1 cellular context compared by ENCODE assay signal in genomic region chr1:221723018-221723917, GRCh38.
TF ChIP-seq lines count a peak whose summit lies in the region.

No MANE protein-coding gene starts in this region.

TF ChIP-seq in K562, 482 proteins besides CTCF, POLR2A, EP300 and RAD21 (continued from another document and continues in another):
- TF ChIP-seq, protein P1, sequence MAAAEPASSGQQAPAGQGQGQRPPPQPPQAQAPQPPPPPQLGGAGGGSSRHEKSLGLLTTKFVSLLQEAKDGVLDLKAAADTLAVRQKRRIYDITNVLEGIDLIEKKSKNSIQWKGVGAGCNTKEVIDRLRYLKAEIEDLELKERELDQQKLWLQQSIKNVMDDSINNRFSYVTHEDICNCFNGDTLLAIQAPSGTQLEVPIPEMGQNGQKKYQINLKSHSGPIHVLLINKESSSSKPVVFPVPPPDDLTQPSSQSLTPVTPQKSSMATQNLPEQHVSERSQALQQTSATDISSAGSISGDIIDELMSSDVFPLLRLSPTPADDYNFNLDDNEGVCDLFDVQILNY (CRISPR knock-in tag; IDR thresholded peaks at IDR 0.05) = no peak
- TF ChIP-seq JUNB (CRISPR knock-in tag; conservative IDR thresholded peaks at IDR 0.05) (no peak), ATF2 (CRISPR knock-in tag; IDR thresholded peaks at IDR 0.05) (no peak), ASH1L (IDR thresholded peaks at IDR 0.05; ENCODE audit: borderline replicate concordance, low read depth, partially characterized antibody) (no peak), HIVEP1 (CRISPR knock-in tag; IDR thresholded peaks at IDR 0.05) (no peak), CEBPG (CRISPR knock-in tag; IDR thresholded peaks at IDR 0.05) (peak; percentile 95), CEBPG (tag; conservative IDR thresholded peaks at IDR 0.05 in 1 of 2, IDR thresholded peaks at IDR 0.05 in 1 of 2) (peak; percentile 85 to 90), ZNF589 (CRISPR knock-in tag; IDR thresholded peaks at IDR 0.05; ENCODE audit: low read depth) (peak; percentile 98), HMGXB4 (CRISPR knock-in tag; IDR thresholded peaks at IDR 0.05) (no peak), NFIX (CRISPR knock-in tag; IDR thresholded peaks at IDR 0.05; ENCODE audit: low read depth) (no peak), ETS1 (conservative IDR thresholded peaks at IDR 0.05; ENCODE audit: control insufficient read depth, low read depth, low read length) (no peak), PTTG1 (tag; IDR thresholded peaks at IDR 0.05; ENCODE audit: low read depth) (0 out of 2 replicates have a peak, but pooled peaks have one; percentile 27), GABPA (tag; conservative IDR thresholded peaks at IDR 0.05; ENCODE audit: low read depth) (no peak; the same call in 1 of the 2 replicates), THRB (CRISPR knock-in tag; conservative IDR thresholded peaks at IDR 0.05) (no peak), HSF4 (CRISPR knock-in tag; IDR thresholded peaks at IDR 0.05; ENCODE audit: borderline replicate concordance) (0 out of 2 replicates have a peak, but pooled peaks have one; percentile 59), SREBF1 (IDR thresholded peaks at IDR 0.05; ENCODE audit: borderline replicate concordance, low read depth, low read length) (no peak), ZNF3 (CRISPR knock-in tag; IDR thresholded peaks at IDR 0.05) (no peak), CREB1 (IDR thresholded peaks at IDR 0.05) (no peak), CREB1 (CRISPR knock-in tag; IDR thresholded peaks at IDR 0.05) (no peak), PHTF2 (CRISPR knock-in tag; IDR thresholded peaks at IDR 0.05) (no peak), BHLHE40 (IDR thresholded peaks at IDR 0.05; ENCODE audit: low read length) (peak; percentile 21; the same call in 1 of the 2 replicates), PHF21A (IDR thresholded peaks at IDR 0.05; ENCODE audit: borderline replicate concordance, low read depth) (no peak), ZFP30 (CRISPR knock-in tag; IDR thresholded peaks at IDR 0.05; ENCODE audit: borderline replicate concordance) (no peak), CBFA2T3 (IDR thresholded peaks at IDR 0.05) (peak; percentile 65), ZNF644 (tag; IDR thresholded peaks at IDR 0.05; ENCODE audit: low read depth) (peak; percentile 86), ZNF778 (CRISPR knock-in tag; IDR thresholded peaks at IDR 0.05) (no peak), POLR2G (IDR thresholded peaks at IDR 0.05; ENCODE audit: low read depth, low read length) (no peak), TCF7L2 (IDR thresholded peaks at IDR 0.05; ENCODE audit: low read depth, low read length) (no peak), CSDE1 (IDR thresholded peaks at IDR 0.05) (no peak), ESRRA (IDR thresholded peaks at IDR 0.05; ENCODE audit: borderline replicate concordance, low read depth) (no peak), SMAD3 (CRISPR knock-in tag; conservative IDR thresholded peaks at IDR 0.05) (no peak)
- TF ChIP-seq, protein P2, sequence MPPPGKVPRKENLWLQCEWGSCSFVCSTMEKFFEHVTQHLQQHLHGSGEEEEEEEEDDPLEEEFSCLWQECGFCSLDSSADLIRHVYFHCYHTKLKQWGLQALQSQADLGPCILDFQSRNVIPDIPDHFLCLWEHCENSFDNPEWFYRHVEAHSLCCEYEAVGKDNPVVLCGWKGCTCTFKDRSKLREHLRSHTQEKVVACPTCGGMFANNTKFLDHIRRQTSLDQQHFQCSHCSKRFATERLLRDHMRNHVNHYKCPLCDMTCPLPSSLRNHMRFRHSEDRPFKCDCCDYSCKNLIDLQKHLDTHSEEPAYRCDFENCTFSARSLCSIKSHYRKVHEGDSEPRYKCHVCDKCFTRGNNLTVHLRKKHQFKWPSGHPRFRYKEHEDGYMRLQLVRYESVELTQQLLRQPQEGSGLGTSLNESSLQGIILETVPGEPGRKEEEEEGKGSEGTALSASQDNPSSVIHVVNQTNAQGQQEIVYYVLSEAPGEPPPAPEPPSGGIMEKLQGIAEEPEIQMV (tag; conservative IDR thresholded peaks at IDR 0.05; ENCODE audit: low read depth) = peak; percentile 43; the same call in 1 of the 2 replicates
- TF ChIP-seq, protein P3, sequence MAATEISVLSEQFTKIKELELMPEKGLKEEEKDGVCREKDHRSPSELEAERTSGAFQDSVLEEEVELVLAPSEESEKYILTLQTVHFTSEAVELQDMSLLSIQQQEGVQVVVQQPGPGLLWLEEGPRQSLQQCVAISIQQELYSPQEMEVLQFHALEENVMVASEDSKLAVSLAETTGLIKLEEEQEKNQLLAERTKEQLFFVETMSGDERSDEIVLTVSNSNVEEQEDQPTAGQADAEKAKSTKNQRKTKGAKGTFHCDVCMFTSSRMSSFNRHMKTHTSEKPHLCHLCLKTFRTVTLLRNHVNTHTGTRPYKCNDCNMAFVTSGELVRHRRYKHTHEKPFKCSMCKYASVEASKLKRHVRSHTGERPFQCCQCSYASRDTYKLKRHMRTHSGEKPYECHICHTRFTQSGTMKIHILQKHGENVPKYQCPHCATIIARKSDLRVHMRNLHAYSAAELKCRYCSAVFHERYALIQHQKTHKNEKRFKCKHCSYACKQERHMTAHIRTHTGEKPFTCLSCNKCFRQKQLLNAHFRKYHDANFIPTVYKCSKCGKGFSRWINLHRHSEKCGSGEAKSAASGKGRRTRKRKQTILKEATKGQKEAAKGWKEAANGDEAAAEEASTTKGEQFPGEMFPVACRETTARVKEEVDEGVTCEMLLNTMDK (IDR thresholded peaks at IDR 0.05; ENCODE audit: borderline replicate concordance, insufficient read depth, low read depth, low read length, poor library complexity, severe bottlenecking) = no peak
- TF ChIP-seq, protein P4, sequence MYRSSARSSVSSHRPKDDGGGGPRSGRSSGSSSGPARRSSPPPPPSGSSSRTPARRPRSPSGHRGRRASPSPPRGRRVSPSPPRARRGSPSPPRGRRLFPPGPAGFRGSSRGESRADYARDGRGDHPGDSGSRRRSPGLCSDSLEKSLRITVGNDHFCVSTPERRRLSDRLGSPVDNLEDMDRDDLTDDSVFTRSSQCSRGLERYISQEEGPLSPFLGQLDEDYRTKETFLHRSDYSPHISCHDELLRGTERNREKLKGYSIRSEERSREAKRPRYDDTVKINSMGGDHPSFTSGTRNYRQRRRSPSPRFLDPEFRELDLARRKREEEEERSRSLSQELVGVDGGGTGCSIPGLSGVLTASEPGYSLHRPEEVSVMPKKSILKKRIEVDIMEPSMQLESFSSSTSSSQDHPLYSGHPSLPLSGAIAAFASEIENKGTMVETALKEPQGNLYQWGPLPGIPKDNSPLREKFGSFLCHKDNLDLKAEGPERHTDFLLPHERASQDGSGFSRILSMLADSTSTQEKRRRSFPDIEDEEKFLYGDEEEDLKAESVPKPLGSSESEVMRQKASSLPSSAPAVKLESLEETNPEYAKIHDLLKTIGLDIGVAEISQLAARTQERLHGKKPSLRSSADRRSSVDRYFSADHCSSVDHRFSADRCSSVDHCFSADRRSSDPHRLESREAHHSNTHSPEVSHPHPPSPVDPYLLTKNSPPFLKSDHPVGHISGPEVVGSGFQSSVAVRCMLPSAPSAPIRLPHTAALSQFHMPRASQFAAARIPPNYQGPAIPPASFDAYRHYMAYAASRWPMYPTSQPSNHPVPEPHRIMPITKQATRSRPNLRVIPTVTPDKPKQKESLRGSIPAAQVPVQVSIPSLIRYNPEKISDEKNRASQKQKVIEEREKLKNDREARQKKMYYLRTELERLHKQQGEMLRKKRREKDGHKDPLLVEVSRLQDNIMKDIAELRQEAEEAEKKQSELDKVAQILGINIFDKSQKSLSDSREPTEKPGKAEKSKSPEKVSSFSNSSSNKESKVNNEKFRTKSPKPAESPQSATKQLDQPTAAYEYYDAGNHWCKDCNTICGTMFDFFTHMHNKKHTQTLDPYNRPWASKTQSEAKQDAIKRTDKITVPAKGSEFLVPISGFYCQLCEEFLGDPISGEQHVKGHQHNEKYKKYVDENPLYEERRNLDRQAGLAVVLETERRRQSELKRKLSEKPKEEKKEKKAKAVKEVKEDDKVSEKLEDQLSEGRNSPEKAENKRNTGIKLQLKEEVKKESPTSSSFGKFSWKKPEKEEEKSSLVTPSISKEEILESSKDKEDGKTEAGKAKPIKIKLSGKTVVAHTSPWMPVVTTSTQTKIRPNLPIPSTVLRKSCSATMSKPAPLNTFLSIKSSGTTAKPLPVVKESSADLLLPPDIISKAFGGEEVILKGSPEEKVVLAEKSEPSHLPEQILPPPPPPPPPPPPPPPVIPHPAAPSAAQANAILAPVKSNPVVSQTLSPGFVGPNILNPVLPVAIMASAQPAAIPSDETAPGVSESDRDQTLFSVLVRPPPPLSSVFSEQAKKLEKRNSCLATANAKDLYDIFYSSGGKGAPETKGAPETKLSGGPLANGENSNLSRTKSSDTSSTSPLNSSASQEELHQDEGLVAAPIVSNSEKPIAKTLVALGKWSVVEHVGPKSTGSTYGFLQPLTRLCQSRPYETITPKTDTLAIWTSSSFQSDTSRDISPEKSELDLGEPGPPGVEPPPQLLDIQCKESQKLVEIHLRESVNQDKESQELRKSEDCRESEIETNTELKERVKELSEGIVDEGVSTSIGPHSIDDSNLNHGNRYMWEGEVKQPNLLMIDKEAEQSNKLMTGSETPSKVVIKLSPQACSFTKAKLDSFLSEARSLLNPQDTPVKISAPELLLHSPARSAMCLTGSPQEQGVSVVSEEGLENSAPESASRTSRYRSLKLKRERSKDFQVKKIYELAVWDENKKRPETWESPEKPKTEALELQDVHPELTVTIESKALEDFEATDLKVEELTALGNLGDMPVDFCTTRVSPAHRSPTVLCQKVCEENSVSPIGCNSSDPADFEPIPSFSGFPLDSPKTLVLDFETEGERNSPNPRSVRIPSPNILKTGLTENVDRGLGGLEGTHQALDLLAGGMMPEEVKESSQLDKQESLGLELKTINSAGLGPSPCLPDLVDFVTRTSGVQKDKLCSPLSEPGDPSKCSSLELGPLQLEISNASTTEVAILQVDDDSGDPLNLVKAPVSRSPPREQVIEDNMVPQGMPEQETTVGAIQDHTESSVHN (IDR thresholded peaks at IDR 0.05; ENCODE audit: borderline replicate concordance in 1 of 2, low read depth in 1 of 2) = no peak
- TF ChIP-seq, protein P5, sequence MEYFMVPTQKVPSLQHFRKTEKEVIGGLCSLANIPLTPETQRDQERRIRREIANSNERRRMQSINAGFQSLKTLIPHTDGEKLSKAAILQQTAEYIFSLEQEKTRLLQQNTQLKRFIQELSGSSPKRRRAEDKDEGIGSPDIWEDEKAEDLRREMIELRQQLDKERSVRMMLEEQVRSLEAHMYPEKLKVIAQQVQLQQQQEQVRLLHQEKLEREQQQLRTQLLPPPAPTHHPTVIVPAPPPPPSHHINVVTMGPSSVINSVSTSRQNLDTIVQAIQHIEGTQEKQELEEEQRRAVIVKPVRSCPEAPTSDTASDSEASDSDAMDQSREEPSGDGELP (CRISPR knock-in tag; IDR thresholded peaks at IDR 0.05; ENCODE audit: borderline replicate concordance) = peak; percentile 62
- TF ChIP-seq, protein P6, sequence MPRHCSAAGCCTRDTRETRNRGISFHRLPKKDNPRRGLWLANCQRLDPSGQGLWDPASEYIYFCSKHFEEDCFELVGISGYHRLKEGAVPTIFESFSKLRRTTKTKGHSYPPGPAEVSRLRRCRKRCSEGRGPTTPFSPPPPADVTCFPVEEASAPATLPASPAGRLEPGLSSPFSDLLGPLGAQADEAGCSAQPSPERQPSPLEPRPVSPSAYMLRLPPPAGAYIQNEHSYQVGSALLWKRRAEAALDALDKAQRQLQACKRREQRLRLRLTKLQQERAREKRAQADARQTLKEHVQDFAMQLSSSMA (CRISPR knock-in tag; IDR thresholded peaks at IDR 0.05) = no peak
- TF ChIP-seq, protein P7, sequence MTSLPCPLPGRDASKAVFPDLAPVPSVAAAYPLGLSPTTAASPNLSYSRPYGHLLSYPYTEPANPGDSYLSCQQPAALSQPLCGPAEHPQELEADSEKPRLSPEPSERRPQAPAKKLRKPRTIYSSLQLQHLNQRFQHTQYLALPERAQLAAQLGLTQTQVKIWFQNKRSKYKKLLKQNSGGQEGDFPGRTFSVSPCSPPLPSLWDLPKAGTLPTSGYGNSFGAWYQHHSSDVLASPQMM (CRISPR knock-in tag; IDR thresholded peaks at IDR 0.05) = no peak
